ENCODE assay signal across 19 cellular contexts in the genomic region with DNA sequence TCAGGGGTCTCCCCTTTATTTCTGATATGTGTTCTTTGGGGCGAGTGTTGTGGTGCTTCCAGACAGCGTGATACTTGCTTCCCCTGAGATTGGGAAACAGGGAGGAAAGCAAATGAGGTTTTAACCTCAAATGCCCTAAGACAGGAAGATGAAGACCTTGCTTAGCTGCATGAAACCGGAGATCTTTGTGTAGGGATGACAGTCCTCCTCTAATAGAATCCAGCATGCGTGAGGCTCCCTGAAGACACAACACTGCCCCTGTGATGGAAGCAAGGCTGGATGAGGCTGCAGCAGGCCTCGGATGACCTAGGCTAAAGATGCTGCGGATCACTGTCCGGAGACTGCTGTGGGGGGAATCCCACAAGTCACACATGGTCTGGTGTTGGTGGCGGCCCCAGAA.
"Had no signal": no experiment of that assay in that cellular context is flagged by ENCODE, and none has a peak within 500 bp of the region (broad histone marks: within the 10 kb centered on the region; RNA-seq: fewer than 3 reads in every experiment).

No MANE protein-coding gene starts in this region.

- DNase-seq: effector memory CD4-positive, alpha-beta T cell; foreskin melanocyte; heart left ventricle; hippocampal formation; left colon; mammary epithelial cell; naive thymus-derived CD4-positive, alpha-beta T cell; nephron progenitor cell; posterior cingulate gyrus; stimulated activated CD4-positive, alpha-beta T cell treated with anti-CD3 and anti-CD28 coated beads, Interleukin-2, amount 100 ng/mL, for 24 hours; stimulated activated CD4-positive, alpha-beta T cell treated with anti-CD3 and anti-CD28 coated beads, Interleukin-4, amount 100 ng/mL, for 4 hours; stimulated activated naive B cell treated with anti-CD40 and anti-IgM and Interleukin-4, amounts not matched to agents 10 μg/mL and 1 μg/mL and 100 μg/mL, for 72 hours; stomach; substantia nigra; transverse colon had no signal

- ATAC-seq: esophagus mucosa; heart left ventricle; left colon; naive thymus-derived CD4-positive, alpha-beta T cell; sciatic nerve had no signal

- H3K4me3 ChIP-seq: heart left ventricle, stomach, thoracic aorta, transverse colon had no signal

- H3K27me3 ChIP-seq: heart left ventricle, neutrophil, transverse colon had no signal

- H3K27ac ChIP-seq: heart left ventricle, neutrophil, stomach, thoracic aorta, transverse colon had no signal

- H3K36me3 ChIP-seq: heart left ventricle, neutrophil, stomach, thoracic aorta, transverse colon had no signal

- H3K9me3 ChIP-seq: heart left ventricle, neutrophil, stomach, thoracic aorta, transverse colon had no signal
